ENCODE assay signal across 20 cellular contexts in genomic region chr3:127464642-127465041, GRCh38.
"Had no signal": no experiment of that assay in that cellular context is flagged by ENCODE, and none has a peak within 500 bp of the region (broad histone marks: within the 10 kb centered on the region; RNA-seq: fewer than 3 reads in every experiment).

No MANE protein-coding gene starts in this region.

- H3K9me3 ChIP-seq: heart right ventricle, vagina had no signal

- H3K27me3 ChIP-seq: vagina had no signal

- H3K4me3 Mint-ChIP-seq: activated CD4-positive, alpha-beta T cell treated with anti-CD3 and anti-CD28 coated beads, Interleukin-2, amount 10 ng/mL, durations not matched to agents 7 days and 5 days; activated CD8-positive, alpha-beta T cell treated with anti-CD3 and anti-CD28 coated beads, Interleukin-2, amount 10 ng/mL, durations not matched to agents 7 days and 5 days; activated naive CD8-positive, alpha-beta T cell treated with anti-CD3 and anti-CD28 coated beads, Interleukin-2, amount 50 U/mL, for 24 hours; activated T-helper 1 cell treated with anti-CD3 and anti-CD28 coated beads, Interleukin-12 subunit alpha, Interleukin-12 subunit beta, Interleukin-2, Interleukin-4 antibody, amounts not matched to agents 30 ng/mL and 10 ng/mL and 1 ng/mL, durations not matched to agents 14 hours and 24 hours and 36 hours; natural killer cell; stimulated activated effector memory CD8-positive, alpha-beta T cell treated with anti-CD3 and anti-CD28 coated beads, Interleukin-12 subunit alpha, Interleukin-12 subunit beta, amount 100 ng/mL, for 72 hours; stimulated activated naive CD8-positive, alpha-beta T cell treated with anti-CD3 and anti-CD28 coated beads, Interleukin-15, amount 100 ng/mL, for 72 hours had no signal

- DNase-seq: activated CD4-positive, alpha-beta T cell treated with anti-CD3 and anti-CD28 coated beads, Interleukin-2, amount 10 ng/mL, durations not matched to agents 7 days and 5 days; activated CD4-positive, CD25-positive, alpha-beta regulatory T cell treated with anti-CD3 and anti-CD28 coated beads, Interleukin-2, amount 50 U/mL, for 72 hours; activated CD8-positive, alpha-beta T cell treated with anti-CD3 and anti-CD28 coated beads, Interleukin-2, amount 10 ng/mL, durations not matched to agents 7 days and 5 days; activated gamma-delta T cell; activated naive CD4-positive, alpha-beta T cell treated with anti-CD3 and anti-CD28 coated beads, Interleukin-2, amount 50 U/mL, for 16 hours; activated naive CD8-positive, alpha-beta T cell treated with anti-CD3 and anti-CD28 coated beads, Interleukin-2, amount 50 U/mL, for 24 hours; heart right ventricle; natural killer cell; stimulated activated CD4-positive, alpha-beta T cell treated with anti-CD3 and anti-CD28 coated beads, Interleukin-1b, Interleukin-23, amount 100 ng/mL, for 48 hours; stimulated activated naive CD8-positive, alpha-beta T cell treated with anti-CD3 and anti-CD28 coated beads, Interleukin-15, amount 100 ng/mL, for 72 hours; trophoblast cell; WERI-Rb-1 had no signal

- H3K27ac Mint-ChIP-seq: activated CD4-positive, alpha-beta T cell treated with anti-CD3 and anti-CD28 coated beads, Interleukin-2, amount 10 ng/mL, durations not matched to agents 7 days and 5 days; activated CD8-positive, alpha-beta T cell treated with anti-CD3 and anti-CD28 coated beads, Interleukin-2, amount 10 ng/mL, durations not matched to agents 7 days and 5 days; activated naive CD8-positive, alpha-beta T cell treated with anti-CD3 and anti-CD28 coated beads, Interleukin-2, amount 50 U/mL, for 24 hours; activated T-helper 1 cell treated with anti-CD3 and anti-CD28 coated beads, Interleukin-12 subunit alpha, Interleukin-12 subunit beta, Interleukin-2, Interleukin-4 antibody, amounts not matched to agents 30 ng/mL and 10 ng/mL and 1 ng/mL, durations not matched to agents 14 hours and 24 hours and 36 hours; natural killer cell; stimulated activated effector memory CD8-positive, alpha-beta T cell treated with anti-CD3 and anti-CD28 coated beads, Interleukin-12 subunit alpha, Interleukin-12 subunit beta, amount 100 ng/mL, for 72 hours had no signal

- H3K27ac ChIP-seq: cardiac muscle cell, epithelial cell of prostate, heart right ventricle, parathyroid adenoma, vagina, WERI-Rb-1 had no signal

- H3K9me3 Mint-ChIP-seq: activated naive CD8-positive, alpha-beta T cell treated with anti-CD3 and anti-CD28 coated beads, Interleukin-2, amount 50 U/mL, for 24 hours; activated T-helper 1 cell treated with anti-CD3 and anti-CD28 coated beads, Interleukin-12 subunit alpha, Interleukin-12 subunit beta, Interleukin-2, Interleukin-4 antibody, amounts not matched to agents 30 ng/mL and 10 ng/mL and 1 ng/mL, durations not matched to agents 14 hours and 24 hours and 36 hours; natural killer cell; stimulated activated effector memory CD8-positive, alpha-beta T cell treated with anti-CD3 and anti-CD28 coated beads, Interleukin-12 subunit alpha, Interleukin-12 subunit beta, amount 100 ng/mL, for 72 hours had no signal

- H3K4me1 Mint-ChIP-seq: activated CD4-positive, alpha-beta T cell treated with anti-CD3 and anti-CD28 coated beads, Interleukin-2, amount 10 ng/mL, durations not matched to agents 7 days and 5 days; activated naive CD8-positive, alpha-beta T cell treated with anti-CD3 and anti-CD28 coated beads, Interleukin-2, amount 50 U/mL, for 24 hours; stimulated activated effector memory CD8-positive, alpha-beta T cell treated with anti-CD3 and anti-CD28 coated beads, Interleukin-12 subunit alpha, Interleukin-12 subunit beta, amount 100 ng/mL, for 72 hours had no signal

- H3K36me3 ChIP-seq: cardiac muscle cell, heart right ventricle, vagina, WERI-Rb-1 had no signal

- H3K36me3 Mint-ChIP-seq: natural killer cell; stimulated activated effector memory CD8-positive, alpha-beta T cell treated with anti-CD3 and anti-CD28 coated beads, Interleukin-12 subunit alpha, Interleukin-12 subunit beta, amount 100 ng/mL, for 72 hours had no signal

- H3K4me3 ChIP-seq: cardiac muscle cell, heart right ventricle, lung, vagina had no signal

- ATAC-seq: activated CD8-positive, alpha-beta T cell treated with anti-CD3 and anti-CD28 coated beads, Interleukin-2, amount 10 ng/mL, durations not matched to agents 7 days and 5 days; activated naive CD8-positive, alpha-beta T cell treated with anti-CD3 and anti-CD28 coated beads, Interleukin-2, amount 50 U/mL, for 24 hours; heart right ventricle; natural killer cell; right cardiac atrium; stimulated activated effector memory CD8-positive, alpha-beta T cell treated with anti-CD3 and anti-CD28 coated beads, Interleukin-12 subunit alpha, Interleukin-12 subunit beta, amount 100 ng/mL, for 72 hours; stimulated activated naive CD8-positive, alpha-beta T cell treated with anti-CD3 and anti-CD28 coated beads, Interleukin-15, amount 100 ng/mL, for 72 hours had no signal

- H3K4me1 ChIP-seq: heart right ventricle, parathyroid adenoma, vagina had no signal
